ENCODE assay signal across 8 cellular contexts in the genomic region with DNA sequence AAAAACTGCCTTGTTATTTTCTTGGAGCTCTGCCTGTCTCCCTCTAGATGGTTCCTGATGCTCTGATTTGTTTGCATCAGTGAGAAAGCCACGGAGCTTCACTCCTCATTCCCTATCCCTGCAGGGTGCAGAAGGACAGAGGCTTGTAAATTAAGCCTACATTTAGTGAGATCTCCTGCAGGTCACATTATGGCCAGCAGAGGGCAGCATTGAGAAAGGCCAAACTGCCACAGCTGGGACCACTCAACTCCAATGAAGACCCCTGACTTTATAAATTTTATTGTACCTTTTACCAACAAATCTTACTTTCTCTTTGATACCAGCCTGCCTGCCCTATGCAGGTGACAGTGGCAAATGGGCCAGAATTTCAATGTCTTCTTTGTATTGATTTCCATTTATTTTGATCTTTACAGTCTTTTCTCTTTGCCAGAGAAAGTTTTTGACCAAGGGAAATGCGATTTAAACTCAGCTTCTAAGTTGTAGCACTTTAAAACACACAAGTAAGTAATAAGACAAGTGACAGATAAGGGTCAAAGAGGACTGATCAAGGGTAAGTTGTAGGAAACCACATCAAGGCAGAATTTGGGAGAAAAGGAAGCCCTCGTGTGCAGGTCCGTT.
DNase-seq lines count a peak whose midpoint lies in the region; ATAC-seq and TF ChIP-seq lines count a peak whose summit lies in the region.

No MANE protein-coding gene starts in this region.

- no peaks in the 10 kb centered on the region for H3K27me3 ChIP-seq in AG04450 (ENCODE audit: control insufficient read depth, insufficient read depth, low read length)

- intact Hi-C loops in left colon (cut with DNase I, micrococcal nuclease), result no loop called here

- no peak overlapping the region for H3K4me3 Mint-ChIP-seq in brain

- peaks cover 4% of the 10 kb centered on the region for H3K27me3 Mint-ChIP-seq in brain

- peaks cover 2% of the 10 kb centered on the region; the same call in 1 of the 2 replicates for H3K9me3 ChIP-seq in AG04450 (ENCODE audit: control insufficient read depth, insufficient read depth, low read length)

- CTCF ChIA-PET in AG04450 (lab: Charles Lee) (interaction anchor here (1.1 to 1.2 kb wide), 3 partner anchors 9 to 1404 kb away, joined by 3 read pairs; no protein-coding TSS in a partner anchor), RWPE1 (lab: Yijun Ruan, JAX) (interaction anchor here (0.6 to 1.4 kb wide), 5 partner anchors 9 to 323 kb away, joined by 3 to 5 read pairs (median 4); no protein-coding TSS in a partner anchor)

- TF ChIP-seq CTCF in AG04450 (IDR thresholded peaks at IDR 0.05; ENCODE audit: low read depth, low read length) (peak; percentile 56), GM12873 (IDR thresholded peaks at IDR 0.05; ENCODE audit: insufficient read depth, low read depth, low read length, missing control alignments) (peak; percentile 88), RWPE1 (conservative IDR thresholded peaks at IDR 0.05; ENCODE audit: low read depth) (peak; percentile 87), brain (conservative IDR thresholded peaks at IDR 0.05) (peak; percentile 84 to 94)

- peak; percentile 64 for ATAC-seq in HG02938 (IDR thresholded peaks at IDR 0.05; ENCODE audit: unreplicated experiment)
- no peak for ATAC-seq in left colon

- DNase-seq in AG04450 (ENCODE audit: low read depth, low spot score) (no peak), RWPE1 (ENCODE audit: low spot score) (peak; percentile 20), left colon (peak; percentile 24 to 58), LoVo (ENCODE audit: low spot score) (no peak)
- DNase-seq in stimulated activated CD4-positive, alpha-beta T cell treated with anti-CD3 and anti-CD28 coated beads, Interleukin-4, amount 100 ng/mL, for 48 hours (ENCODE audit: low read depth in 2 of 2), result peak; percentile 4 to 36

- no peaks in the 10 kb centered on the region for H3K36me3 Mint-ChIP-seq in brain

- H3K4me3 ChIP-seq in AG04450 (ENCODE audit: low read depth, low read length), result no peak overlapping the region

- peaks cover 0 to 4% (median 0%) of the 10 kb centered on the region in 5 experiments for H3K9me3 Mint-ChIP-seq in brain

- POLR2A ChIA-PET in AG04450 (lab: Yijun Ruan, JAX) (no interaction called here), RWPE1 (lab: Yijun Ruan, JAX; ENCODE audit: low non-redundant PET) (no interaction called here)

- no peak overlapping the region for H3K27ac ChIP-seq in AG04450 (ENCODE audit: low read depth, low read length)
- H3K27ac ChIP-seq in RWPE1, result no peak overlapping the region

- peaks cover 22% of the 10 kb centered on the region for H3K4me1 Mint-ChIP-seq in brain

- H3K27ac Mint-ChIP-seq in brain, result peak overlapping the region in 2 of 5 experiments; percentile 3 to 51

Comparison
In these comparisons a context has a peak if more than half of its experiments do, and no peak if none do; other contexts are left out.
1. DNase-seq: peak in RWPE1 (single experiment), left colon (2 of 2) and stimulated activated CD4-positive, alpha-beta T cell treated with anti-CD3 and anti-CD28 coated beads, Interleukin-4, amount 100 ng/mL, for 48 hours (2 of 2); none in AG04450 (single experiment) and LoVo (single experiment).
2. Peak in every context shown above with its lines, with median percentiles within 50 percentile points of each other: CTCF ChIP-seq.